ENCODE assay signal across 21 cellular contexts in the genomic region with DNA sequence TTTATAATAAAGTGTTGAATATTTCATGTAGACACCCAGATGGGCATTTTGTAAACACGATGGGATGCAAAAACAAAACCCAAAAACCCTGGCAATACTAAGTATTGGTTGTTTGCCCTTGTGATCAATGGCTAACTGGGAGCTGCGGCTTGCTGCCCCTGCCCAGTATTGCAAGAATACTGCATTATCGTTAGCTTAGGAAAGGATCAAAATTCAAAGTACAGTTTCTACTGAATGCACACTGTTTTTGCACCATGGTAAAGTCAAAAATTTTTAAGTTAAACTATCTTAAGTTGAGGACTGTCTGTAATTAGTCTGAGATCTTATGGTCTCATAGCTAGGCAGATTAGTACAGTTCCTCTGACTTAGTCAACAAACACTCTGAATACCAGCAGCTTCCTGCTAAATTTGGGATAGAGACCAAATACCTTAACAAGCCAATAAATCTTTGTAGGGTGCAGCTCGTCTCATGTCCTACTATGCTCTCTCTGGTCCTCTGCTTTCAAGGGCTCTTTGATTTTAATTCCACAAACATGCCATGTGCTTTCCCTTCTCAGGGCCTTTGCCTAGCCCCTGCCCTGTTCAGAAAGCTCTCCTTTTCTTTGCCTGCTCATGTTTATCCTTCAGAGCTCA. TPM values are rescaled to one million over a fixed set of nuclear protein-coding genes. Genes with fewer than 3 reads are reported as not detected.
DNase-seq lines count a peak whose midpoint lies in the region; ATAC-seq, FAIRE-seq and TF ChIP-seq lines count a peak whose summit lies in the region.
"Had no signal": no experiment of that assay in that cellular context is flagged by ENCODE, and none has a peak within 500 bp of the region (broad histone marks: within the 10 kb centered on the region; RNA-seq: fewer than 3 reads in every experiment).

No MANE protein-coding gene starts in this region.

- no peak overlapping the region for H3K4ac ChIP-seq in mesenchymal stem cell (ENCODE audit: low read depth in 1 of 2, low read length in 2 of 2)

- H2BK120ac ChIP-seq in mesenchymal stem cell (ENCODE audit: low read depth, low read length): no peak overlapping the region

- H3K23ac ChIP-seq in mesenchymal stem cell (ENCODE audit: low read length in 2 of 2): no peak overlapping the region

- peaks cover 9% of the 10 kb centered on the region for H3K79me2 ChIP-seq in HepG2 (ENCODE audit: insufficient read depth, low read length)
- peaks cover 56% of the 10 kb centered on the region for H3K79me2 ChIP-seq in astrocyte (ENCODE audit: insufficient read depth, low read length)

- H3K4me2 ChIP-seq in HepG2 (ENCODE audit: low read depth, low read length) (no peak overlapping the region), astrocyte (ENCODE audit: low read length) (peak overlapping the region; percentile 17), mesenchymal stem cell (ENCODE audit: low read length, poor library complexity, severe bottlenecking) (peak overlapping the region; percentile 1)
- H3K4me2 ChIP-seq: A549 had no signal

- no peaks in the 10 kb centered on the region for H3K9me3 Mint-ChIP-seq in astrocyte (ENCODE audit: unreplicated experiment)

- CTCF ChIA-PET in HepG2 (lab: Yijun Ruan, JAX; ENCODE audit: low intra/inter-chr PET ratio, low total read pairs): no interaction called here

- H3K14ac ChIP-seq in mesenchymal stem cell (ENCODE audit: low read length in 2 of 2): no peak overlapping the region

- TF ChIP-seq EP300 in HepG2 (IDR thresholded peaks at IDR 0.05; ENCODE audit: low read depth in 2 of 2, low read length in 2 of 2) (no peak), HepG2 (CRISPR knock-in tag; IDR thresholded peaks at IDR 0.05; ENCODE audit: borderline replicate concordance) (no peak)

- H4K8ac ChIP-seq in mesenchymal stem cell (ENCODE audit: low read length): no peak overlapping the region

- peaks cover 4% of the 10 kb centered on the region for H3K79me1 ChIP-seq in mesenchymal stem cell (replicated peaks; ENCODE audit: low read length, poor library complexity, severe bottlenecking)

- H3K36me3 Mint-ChIP-seq in astrocyte (ENCODE audit: low read depth, unreplicated experiment): no peaks in the 10 kb centered on the region

- H4K91ac ChIP-seq in mesenchymal stem cell (ENCODE audit: low read length): no peak overlapping the region

- no peak for TF ChIP-seq CTCF in liver (IDR thresholded peaks at IDR 0.05; ENCODE audit: low read depth, low read length, missing input control)
- no peak for TF ChIP-seq CTCF in HepG2 (CRISPR knock-in tag; IDR thresholded peaks at IDR 0.05)
- TF ChIP-seq CTCF in astrocyte (IDR thresholded peaks at IDR 0.05; ENCODE audit: insufficient read depth, low read depth, low read length): no peak
- TF ChIP-seq CTCF in brain microvascular endothelial cell (IDR thresholded peaks at IDR 0.05; ENCODE audit: low read depth, low read length, missing control alignments): no peak

- DNase-seq in HepG2 (ENCODE audit: low spot score) (no peak), astrocyte (ENCODE audit: low read depth) (peak; percentile 30), mesenchymal stem cell (no peak), NCI-H2171 (lab: John Stamatoyannopoulos, UW) (no peak), cerebellar cortex (ENCODE audit: low spot score) (no peak), brain microvascular endothelial cell (no peak)
- no peak for DNase-seq in activated CD8-positive, alpha-beta memory T cell treated with anti-CD3 and anti-CD28 coated beads, Interleukin-2, amount 50 U/mL, for 4 hours
- DNase-seq: activated CD4-positive, alpha-beta T cell treated with anti-CD3 and anti-CD28 coated beads, Interleukin-2, amount 50 U/mL, for 4 hours; activated T-cell treated with anti-CD3 and anti-CD28 coated beads for 4 hours; cortex of kidney; DMS153; gastrocnemius medialis; KG1; kidney glomerular epithelial cell; NCI-H1105; NCI-H2107; NCI-H524 treated with DMSO at 0.1 percent for 48 hours; stimulated activated CD8-positive, alpha-beta memory T cell treated with anti-CD3 and anti-CD28 coated beads, Interleukin-4, amount 100 ng/mL, for 48 hours; T-cell had no signal

- peaks cover 24% of the 10 kb centered on the region for H3K4me1 Mint-ChIP-seq in astrocyte (ENCODE audit: low read depth, unreplicated experiment)

- BruUV-seq in HepG2 (replicated peaks; lab: Mats Ljungman, UMichigan): no TSS peak

- H3K4me3 Mint-ChIP-seq in astrocyte (ENCODE audit: unreplicated experiment): peak overlapping the region; percentile 63

- 28% methylated on average over 4 of the region's 4 CpGs for WGBS in liver
- 62% methylated on average over 4 of the region's 4 CpGs for WGBS in HepG2 (ENCODE audit: low lambda C conversion rate)
- 39% methylated on average over 3 of the region's 4 CpGs for WGBS in mesenchymal stem cell

- H3K27me3 ChIP-seq in liver (ENCODE audit: control insufficient read depth in 4 of 4, insufficient read depth in 4 of 4, low read length in 3 of 4) (no peaks in the 10 kb centered on the region), HepG2 (ENCODE audit: control insufficient read depth in 1 of 2, insufficient read depth in 2 of 2, low read length in 2 of 2) (no peaks in the 10 kb centered on the region), astrocyte (ENCODE audit: insufficient read depth, low read length) (no peaks in the 10 kb centered on the region), mesenchymal stem cell (ENCODE audit: control insufficient read depth in 1 of 2, insufficient read depth in 1 of 2, low read length in 2 of 2) (no peaks in the 10 kb centered on the region), brain microvascular endothelial cell (replicated peaks) (no peaks in the 10 kb centered on the region)
- H3K27me3 ChIP-seq: gastrocnemius medialis had no signal

- H3K9ac ChIP-seq in liver (ENCODE audit: low read depth in 1 of 2, low read length in 2 of 2): peak overlapping the region; percentile 31 to 34
- H3K9ac ChIP-seq in HepG2 (ENCODE audit: insufficient read depth, low read depth, low read length): no peak overlapping the region
- H3K9ac ChIP-seq in astrocyte (ENCODE audit: low read length): no peak overlapping the region
- peak overlapping the region; percentile 27 for H3K9ac ChIP-seq in mesenchymal stem cell (ENCODE audit: low read length)

- TF ChIP-seq POLR2A in HepG2 (IDR thresholded peaks at IDR 0.05; ENCODE audit: insufficient read depth in 1 of 2, low read depth in 2 of 2, low read length in 2 of 2): no peak

- H3K4me3 ChIP-seq in liver (ENCODE audit: low read depth in 1 of 3, low read length in 3 of 3) (peak overlapping the region in 1 of 3 donors; percentile 2), HepG2 (replicated peaks in 1 of 3; ENCODE audit: insufficient read depth in 1 of 3, low read depth in 2 of 3, low read length in 3 of 3) (no peak overlapping the region), astrocyte (ENCODE audit: insufficient read depth, low read depth, low read length) (no peak overlapping the region), mesenchymal stem cell (ENCODE audit: insufficient read depth in 1 of 2, low read depth in 1 of 2, low read length in 2 of 2) (peak overlapping the region in 1 of 2 experiments; percentile 50), brain microvascular endothelial cell (ENCODE audit: low read depth, low read length) (no peak overlapping the region)
- H3K4me3 ChIP-seq: A549, gastrocnemius medialis had no signal

- no peak overlapping the region for H2BK12ac ChIP-seq in mesenchymal stem cell (ENCODE audit: low read length in 2 of 2)

- H4K20me1 ChIP-seq in HepG2 (ENCODE audit: insufficient read depth, low read length): no peaks in the 10 kb centered on the region
- peaks cover 9% of the 10 kb centered on the region for H4K20me1 ChIP-seq in astrocyte (ENCODE audit: insufficient read depth, low read length)

- no peak overlapping the region for H2BK5ac ChIP-seq in mesenchymal stem cell (ENCODE audit: low read depth, low read length, poor library complexity, severe bottlenecking)

- intact Hi-C loops in HepG2 (cut with micrococcal nuclease; ENCODE audit: unreplicated experiment): loop anchor here (10.0 kb wide), 2 partner anchors 297 to 377 kb away; partner anchors contain the start of genes DDIAS and PRCP

- H3K9me3 ChIP-seq in liver (ENCODE audit: control insufficient read depth in 4 of 4, low read length in 3 of 4) (no peaks in the 10 kb centered on the region), HepG2 (ENCODE audit: low read length) (no peaks in the 10 kb centered on the region), astrocyte (ENCODE audit: insufficient read depth, low read depth, low read length) (no peaks in the 10 kb centered on the region), mesenchymal stem cell (ENCODE audit: control insufficient read depth, low read length) (no peaks in the 10 kb centered on the region)
- H3K9me3 ChIP-seq: A549, gastrocnemius medialis had no signal

- FAIRE-seq in HepG2 (lab: Jason Lieb, UNC) (no peak), astrocyte (lab: Jason Lieb, UNC) (peak; percentile 37)
- FAIRE-seq: A549 had no signal

- no peak for ATAC-seq in HepG2
- ATAC-seq: A549, gastrocnemius medialis, T-cell had no signal

- no peak overlapping the region for H3K27ac Mint-ChIP-seq in astrocyte (ENCODE audit: unreplicated experiment)
- H3K27ac Mint-ChIP-seq: T-cell had no signal

- POLR2A ChIA-PET in HepG2 (lab: Yijun Ruan, JAX): interaction anchor here (1.5 kb wide), 1 partner anchor 382 kb away, joined by 3 read pairs; the partner anchor contains the start of gene PRCP

- H3K27ac ChIP-seq in liver (ENCODE audit: low read depth in 1 of 2, low read length in 2 of 2) (peak overlapping the region in 1 of 2 donors; percentile 14), HepG2 (ENCODE audit: extremely low read length, insufficient read depth, low read length) (no peak overlapping the region), astrocyte (ENCODE audit: low read depth, low read length) (no peak overlapping the region), mesenchymal stem cell (ENCODE audit: low read length, poor library complexity, severe bottlenecking) (no peak overlapping the region), brain microvascular endothelial cell (no peak overlapping the region)
- H3K27ac ChIP-seq: A549, gastrocnemius medialis had no signal

- H2AK5ac ChIP-seq in mesenchymal stem cell (ENCODE audit: low read length, severe bottlenecking): no peak overlapping the region

- H2BK15ac ChIP-seq in mesenchymal stem cell (ENCODE audit: low read depth, poor library complexity, severe bottlenecking): no peak overlapping the region

- peaks cover 0 to 12% (median 8%) of the 10 kb centered on the region in 4 donors for H3K36me3 ChIP-seq in liver (ENCODE audit: control insufficient read depth in 4 of 4, insufficient read depth in 3 of 4, low read depth in 1 of 4, low read length in 3 of 4)
- no peaks in the 10 kb centered on the region for H3K36me3 ChIP-seq in HepG2 (replicated peaks in 1 of 2; ENCODE audit: control insufficient read depth in 1 of 2, insufficient read depth in 2 of 2, low read length in 2 of 2)
- peaks cover 5% of the 10 kb centered on the region for H3K36me3 ChIP-seq in astrocyte (ENCODE audit: insufficient read depth, low read length)
- peaks cover 4 to 37% of the 10 kb centered on the region in 2 experiments for H3K36me3 ChIP-seq in mesenchymal stem cell (ENCODE audit: control insufficient read depth in 1 of 2, insufficient read depth in 2 of 2, low read depth in 1 of 2, low read length in 2 of 2)
- no peaks in the 10 kb centered on the region for H3K36me3 ChIP-seq in brain microvascular endothelial cell (replicated peaks)

- H3K4me1 ChIP-seq in liver (ENCODE audit: control insufficient read depth in 4 of 4, insufficient read depth in 4 of 4, low read length in 3 of 4) (peaks cover 9 to 50% (median 27%) of the 10 kb centered on the region in 4 donors), HepG2 (ENCODE audit: insufficient read depth, low read length) (peaks cover 34% of the 10 kb centered on the region), astrocyte (ENCODE audit: insufficient read depth, low read length) (peaks cover 18% of the 10 kb centered on the region), mesenchymal stem cell (ENCODE audit: control insufficient read depth, insufficient read depth, low read depth, low read length) (peaks cover 4% of the 10 kb centered on the region)

- no peak overlapping the region for H3K18ac ChIP-seq in mesenchymal stem cell (ENCODE audit: low read depth in 1 of 2, low read length in 2 of 2)

- in situ Hi-C loops in HepG2 (cut with HindIII; ENCODE audit: extremely low pct_ligation_motif_present, low pct_unique_long_range_greater_than_20kb): no loop called here
- in situ Hi-C loops in brain microvascular endothelial cell (cut with HindIII; ENCODE audit: low pct_ligation_motif_present, low sequenced_read_pairs): loop anchor here (25.0 kb wide), 1 partner anchor 530 kb away; no protein-coding TSS in a partner anchor

- no peaks in the 10 kb centered on the region for H3K27me3 Mint-ChIP-seq in astrocyte (ENCODE audit: low read depth, unreplicated experiment)
- H3K27me3 Mint-ChIP-seq: T-cell had no signal

- TF ChIP-seq RAD21 in liver (IDR thresholded peaks at IDR 0.05): no peak
- TF ChIP-seq RAD21 in HepG2 (CRISPR knock-in tag; IDR thresholded peaks at IDR 0.05): no peak

- no peak overlapping the region for H2AFZ ChIP-seq in HepG2 (ENCODE audit: low read length)
- H2AFZ ChIP-seq in astrocyte (ENCODE audit: low read depth, low read length): no peak overlapping the region
- H2AFZ ChIP-seq in mesenchymal stem cell (ENCODE audit: low read depth, low read length): no peak overlapping the region

RNA-seq across cellular contexts. Expression of gene CCDC90B, which starts 4.0 kb away (rescaled TPM):
- 10 to 100 TPM; 20.7 to 35.6 TPM for total RNA-seq in liver
- 10 to 100 TPM; 18.8 to 40.5 TPM for polyA plus RNA-seq in liver
- 46.1 and 56.3 TPM in 2 replicates for total RNA-seq in HepG2 (2016; rRNA removed; fragmentation: Illumina TruSeq; extraction: Trizol)
- total RNA-seq in HepG2 (2016; cell fraction: cytosol; rRNA removed; fragmentation: Illumina TruSeq; extraction: Trizol; ENCODE audit: low read depth): 35.5 and 36.0 TPM in 2 replicates
- 45.8 and 59.6 TPM in 2 replicates for total RNA-seq in HepG2 (2016; cell fraction: insoluble cytoplasmic fraction; rRNA removed; fragmentation: Illumina TruSeq; extraction: Trizol)
- 61.0 and 63.3 TPM in 2 replicates for total RNA-seq in HepG2 (2016; cell fraction: membrane; rRNA removed; fragmentation: Illumina TruSeq; extraction: Trizol)
- total RNA-seq in HepG2 (2016; cell fraction: nucleus; rRNA removed; fragmentation: Illumina TruSeq; extraction: Trizol): 29.1 and 29.5 TPM in 2 replicates
- 15.2 and 17.1 TPM in 2 replicates for polyA plus RNA-seq in HepG2 (2011; rRNA removed)
- 12.4 and 15.3 TPM in 2 replicates for polyA plus RNA-seq in HepG2 (2011; cell fraction: cytosol; rRNA removed)
- 10.5 and 14.2 TPM in 2 replicates for polyA plus RNA-seq in HepG2 (2011; cell fraction: nucleus; rRNA removed)
- polyA plus RNA-seq in HepG2 (2012): 20.7 and 28.8 TPM in 2 replicates
- polyA plus RNA-seq in HepG2 (2016; cell fraction: cytosol; fragmentation: Illumina TruSeq; extraction: Trizol; ENCODE audit: low read depth): 28.9 and 42.1 TPM in 2 replicates
- polyA plus RNA-seq in HepG2 (2016; cell fraction: insoluble cytoplasmic fraction; fragmentation: Illumina TruSeq; extraction: Trizol; ENCODE audit: low read depth): 53.4 and 61.7 TPM in 2 replicates
- 48.5 and 53.2 TPM in 2 replicates for polyA plus RNA-seq in HepG2 (2016; cell fraction: membrane; fragmentation: Illumina TruSeq; extraction: Trizol; ENCODE audit: low read depth)
- polyA plus RNA-seq in HepG2 (2016; cell fraction: nucleus; fragmentation: Illumina TruSeq; extraction: Trizol; ENCODE audit: insufficient read depth, low read depth): 35.9 and 38.0 TPM in 2 replicates
- 21.0 and 28.5 TPM in 2 replicates for polyA minus RNA-seq in HepG2 (2011; rRNA and poly(A)+ RNA removed; ENCODE audit: low replicate concordance)
- polyA minus RNA-seq in HepG2 (2011; cell fraction: cytosol; rRNA and poly(A)+ RNA removed): 13.6 and 16.4 TPM in 2 replicates
- 56.9 and 58.7 TPM in 2 replicates for polyA minus RNA-seq in HepG2 (2011; cell fraction: nucleus; rRNA and poly(A)+ RNA removed)
- 67.5 and 68.0 TPM in 2 replicates for total RNA-seq in astrocyte
- polyA plus RNA-seq in mesenchymal stem cell (2013, experiment 1 of 2): 75.0 TPM
- 75.8 TPM for polyA plus RNA-seq in mesenchymal stem cell (2013, experiment 2 of 2)

Comparison
In these comparisons a context has a peak if more than half of its experiments do, and no peak if none do; other contexts are left out.
1. H3K9ac ChIP-seq: peak in liver (2 of 2) and mesenchymal stem cell (single experiment); none in HepG2 (single experiment) and astrocyte (single experiment).